ENCODE assay signal across 1 cellular context in genomic region chr14:34982421-34983147, GRCh38.
TF ChIP-seq lines count a peak whose summit lies in the region.

SRP54 (plus strand) TSS chr14:34982992; CDS start chr14:34996710, 13,718 bp downstream.

TF ChIP-seq in K562, 482 proteins besides CTCF, POLR2A, EP300 and RAD21 (continued from another document and continues in another):
- TF ChIP-seq, protein P1, sequence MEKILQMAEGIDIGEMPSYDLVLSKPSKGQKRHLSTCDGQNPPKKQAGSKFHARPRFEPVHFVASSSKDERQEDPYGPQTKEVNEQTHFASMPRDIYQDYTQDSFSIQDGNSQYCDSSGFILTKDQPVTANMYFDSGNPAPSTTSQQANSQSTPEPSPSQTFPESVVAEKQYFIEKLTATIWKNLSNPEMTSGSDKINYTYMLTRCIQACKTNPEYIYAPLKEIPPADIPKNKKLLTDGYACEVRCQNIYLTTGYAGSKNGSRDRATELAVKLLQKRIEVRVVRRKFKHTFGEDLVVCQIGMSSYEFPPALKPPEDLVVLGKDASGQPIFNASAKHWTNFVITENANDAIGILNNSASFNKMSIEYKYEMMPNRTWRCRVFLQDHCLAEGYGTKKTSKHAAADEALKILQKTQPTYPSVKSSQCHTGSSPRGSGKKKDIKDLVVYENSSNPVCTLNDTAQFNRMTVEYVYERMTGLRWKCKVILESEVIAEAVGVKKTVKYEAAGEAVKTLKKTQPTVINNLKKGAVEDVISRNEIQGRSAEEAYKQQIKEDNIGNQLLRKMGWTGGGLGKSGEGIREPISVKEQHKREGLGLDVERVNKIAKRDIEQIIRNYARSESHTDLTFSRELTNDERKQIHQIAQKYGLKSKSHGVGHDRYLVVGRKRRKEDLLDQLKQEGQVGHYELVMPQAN (IDR thresholded peaks at IDR 0.05; ENCODE audit: borderline replicate concordance): peak; percentile 89
- TF ChIP-seq MXI1 (IDR thresholded peaks at IDR 0.05; ENCODE audit: low read depth, low read length) (peak; percentile 81; the same call in 1 of the 2 replicates), ESRRA (IDR thresholded peaks at IDR 0.05; ENCODE audit: borderline replicate concordance, low read depth) (0 out of 2 replicates have a peak, but pooled peaks have one; percentile 18), ZNF384 (IDR thresholded peaks at IDR 0.05; ENCODE audit: low read depth, low read length) (peak; percentile 13; the same call in 1 of the 2 replicates), RBFOX2 (IDR thresholded peaks at IDR 0.05; ENCODE audit: low read depth, low read length) (peak; percentile 83), EGR1 (conservative IDR thresholded peaks at IDR 0.05) (peak; percentile 66), CXXC5 (CRISPR knock-in tag; IDR thresholded peaks at IDR 0.05) (peak; percentile 81), FOXK1 (CRISPR knock-in tag; IDR thresholded peaks at IDR 0.05; ENCODE audit: borderline replicate concordance) (peak; percentile 60; the same call in 1 of the 2 replicates), MYC (IDR thresholded peaks at IDR 0.05; ENCODE audit: low read depth, low read length) (peak; percentile 87), MYC (CRISPR knock-in tag; IDR thresholded peaks at IDR 0.05; ENCODE audit: borderline replicate concordance, low read depth) (no peak), ZNF23 (CRISPR knock-in tag; IDR thresholded peaks at IDR 0.05) (no peak), MAFK (IDR thresholded peaks at IDR 0.05; ENCODE audit: low read length) (no peak), KDM5B (IDR thresholded peaks at IDR 0.05; ENCODE audit: insufficient replicate concordance, low read depth, low read length) (peak; percentile 90), MTA3 (IDR thresholded peaks at IDR 0.05; ENCODE audit: borderline replicate concordance) (peak; percentile 40; the same call in 1 of the 2 replicates), MLX (CRISPR knock-in tag; conservative IDR thresholded peaks at IDR 0.05) (no peak), BHLHE40 (IDR thresholded peaks at IDR 0.05; ENCODE audit: low read length) (peak; percentile 100), TFAP4 (CRISPR knock-in tag; IDR thresholded peaks at IDR 0.05; ENCODE audit: borderline replicate concordance) (peak; percentile 97), POLR2H (tag; IDR thresholded peaks at IDR 0.05; ENCODE audit: low read depth) (peak; percentile 73), PHF21A (IDR thresholded peaks at IDR 0.05; ENCODE audit: borderline replicate concordance, low read depth) (no peak), ETS2 (tag; IDR thresholded peaks at IDR 0.05; ENCODE audit: borderline replicate concordance, poor library complexity, severe bottlenecking) (no peak), ATF7 (IDR thresholded peaks at IDR 0.05) (peak; percentile 84), KLF1 (tag; IDR thresholded peaks at IDR 0.05) (0 out of 2 replicates have a peak, but pooled peaks have one; percentile 24), ADNP (tag; IDR thresholded peaks at IDR 0.05) (no peak), NCOA2 (IDR thresholded peaks at IDR 0.05; ENCODE audit: partially characterized antibody in 2 of 2) (no peak), ZHX1 (conservative IDR thresholded peaks at IDR 0.05; ENCODE audit: low read length) (no peak), ZFP1 (CRISPR knock-in tag; IDR thresholded peaks at IDR 0.05) (no peak), HDAC3 (IDR thresholded peaks at IDR 0.05; ENCODE audit: borderline replicate concordance, partially characterized antibody) (peak; percentile 56), WHSC1 (IDR thresholded peaks at IDR 0.05; ENCODE audit: low read length) (no peak), ZFX (CRISPR knock-in tag; IDR thresholded peaks at IDR 0.05) (peak; percentile 75), SMAD3 (CRISPR knock-in tag; conservative IDR thresholded peaks at IDR 0.05) (no peak), FOXJ2 (tag; IDR thresholded peaks at IDR 0.05) (peak; percentile 43; the same call in 1 of the 2 replicates), CLOCK (CRISPR knock-in tag; IDR thresholded peaks at IDR 0.05; ENCODE audit: borderline replicate concordance) (peak; percentile 37; the same call in 1 of the 2 replicates), MTA2 (IDR thresholded peaks at IDR 0.05; ENCODE audit: low read depth) (peak; percentile 28; the same call in 1 of the 2 replicates), PPARD (CRISPR knock-in tag; IDR thresholded peaks at IDR 0.05) (no peak), PREB (CRISPR knock-in tag; IDR thresholded peaks at IDR 0.05) (no peak), XRCC5 (IDR thresholded peaks at IDR 0.05; ENCODE audit: low read depth, low read length) (peak; percentile 9; the same call in 1 of the 2 replicates), ARID2 (IDR thresholded peaks at IDR 0.05) (no peak), MEF2A (IDR thresholded peaks at IDR 0.05; ENCODE audit: control insufficient read depth, low read depth, low read length) (no peak), MCM5 (IDR thresholded peaks at IDR 0.05; ENCODE audit: low read depth) (no peak), NFRKB (IDR thresholded peaks at IDR 0.05; ENCODE audit: low read depth) (peak; percentile 73; the same call in 1 of the 2 replicates), ZNF282 (CRISPR knock-in tag; IDR thresholded peaks at IDR 0.05) (no peak)
- TF ChIP-seq, protein P2, sequence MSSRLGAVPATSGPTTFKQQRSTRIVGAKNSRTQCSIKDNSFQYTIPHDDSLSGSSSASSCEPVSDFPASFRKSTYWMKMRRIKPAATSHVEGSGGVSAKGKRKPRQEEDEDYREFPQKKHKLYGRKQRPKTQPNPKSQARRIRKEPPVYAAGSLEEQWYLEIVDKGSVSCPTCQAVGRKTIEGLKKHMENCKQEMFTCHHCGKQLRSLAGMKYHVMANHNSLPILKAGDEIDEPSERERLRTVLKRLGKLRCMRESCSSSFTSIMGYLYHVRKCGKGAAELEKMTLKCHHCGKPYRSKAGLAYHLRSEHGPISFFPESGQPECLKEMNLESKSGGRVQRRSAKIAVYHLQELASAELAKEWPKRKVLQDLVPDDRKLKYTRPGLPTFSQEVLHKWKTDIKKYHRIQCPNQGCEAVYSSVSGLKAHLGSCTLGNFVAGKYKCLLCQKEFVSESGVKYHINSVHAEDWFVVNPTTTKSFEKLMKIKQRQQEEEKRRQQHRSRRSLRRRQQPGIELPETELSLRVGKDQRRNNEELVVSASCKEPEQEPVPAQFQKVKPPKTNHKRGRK (tag; IDR thresholded peaks at IDR 0.05): no peak
- TF ChIP-seq, protein P3, sequence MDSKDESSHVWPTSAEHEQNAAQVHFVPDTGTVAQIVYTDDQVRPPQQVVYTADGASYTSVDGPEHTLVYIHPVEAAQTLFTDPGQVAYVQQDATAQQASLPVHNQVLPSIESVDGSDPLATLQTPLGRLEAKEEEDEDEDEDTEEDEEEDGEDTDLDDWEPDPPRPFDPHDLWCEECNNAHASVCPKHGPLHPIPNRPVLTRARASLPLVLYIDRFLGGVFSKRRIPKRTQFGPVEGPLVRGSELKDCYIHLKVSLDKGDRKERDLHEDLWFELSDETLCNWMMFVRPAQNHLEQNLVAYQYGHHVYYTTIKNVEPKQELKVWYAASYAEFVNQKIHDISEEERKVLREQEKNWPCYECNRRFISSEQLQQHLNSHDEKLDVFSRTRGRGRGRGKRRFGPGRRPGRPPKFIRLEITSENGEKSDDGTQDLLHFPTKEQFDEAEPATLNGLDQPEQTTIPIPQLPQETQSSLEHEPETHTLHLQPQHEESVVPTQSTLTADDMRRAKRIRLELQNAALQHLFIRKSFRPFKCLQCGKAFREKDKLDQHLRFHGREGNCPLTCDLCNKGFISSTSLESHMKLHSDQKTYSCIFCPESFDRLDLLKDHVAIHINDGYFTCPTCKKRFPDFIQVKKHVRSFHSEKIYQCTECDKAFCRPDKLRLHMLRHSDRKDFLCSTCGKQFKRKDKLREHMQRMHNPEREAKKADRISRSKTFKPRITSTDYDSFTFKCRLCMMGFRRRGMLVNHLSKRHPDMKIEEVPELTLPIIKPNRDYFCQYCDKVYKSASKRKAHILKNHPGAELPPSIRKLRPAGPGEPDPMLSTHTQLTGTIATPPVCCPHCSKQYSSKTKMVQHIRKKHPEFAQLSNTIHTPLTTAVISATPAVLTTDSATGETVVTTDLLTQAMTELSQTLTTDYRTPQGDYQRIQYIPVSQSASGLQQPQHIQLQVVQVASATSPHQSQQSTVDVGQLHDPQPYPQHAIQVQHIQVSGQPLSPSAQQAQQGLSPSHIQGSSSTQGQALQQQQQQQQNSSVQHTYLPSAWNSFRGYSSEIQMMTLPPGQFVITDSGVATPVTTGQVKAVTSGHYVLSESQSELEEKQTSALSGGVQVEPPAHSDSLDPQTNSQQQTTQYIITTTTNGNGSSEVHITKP (IDR thresholded peaks at IDR 0.05; ENCODE audit: partially characterized antibody): peak; percentile 7
- TF ChIP-seq, protein P4, sequence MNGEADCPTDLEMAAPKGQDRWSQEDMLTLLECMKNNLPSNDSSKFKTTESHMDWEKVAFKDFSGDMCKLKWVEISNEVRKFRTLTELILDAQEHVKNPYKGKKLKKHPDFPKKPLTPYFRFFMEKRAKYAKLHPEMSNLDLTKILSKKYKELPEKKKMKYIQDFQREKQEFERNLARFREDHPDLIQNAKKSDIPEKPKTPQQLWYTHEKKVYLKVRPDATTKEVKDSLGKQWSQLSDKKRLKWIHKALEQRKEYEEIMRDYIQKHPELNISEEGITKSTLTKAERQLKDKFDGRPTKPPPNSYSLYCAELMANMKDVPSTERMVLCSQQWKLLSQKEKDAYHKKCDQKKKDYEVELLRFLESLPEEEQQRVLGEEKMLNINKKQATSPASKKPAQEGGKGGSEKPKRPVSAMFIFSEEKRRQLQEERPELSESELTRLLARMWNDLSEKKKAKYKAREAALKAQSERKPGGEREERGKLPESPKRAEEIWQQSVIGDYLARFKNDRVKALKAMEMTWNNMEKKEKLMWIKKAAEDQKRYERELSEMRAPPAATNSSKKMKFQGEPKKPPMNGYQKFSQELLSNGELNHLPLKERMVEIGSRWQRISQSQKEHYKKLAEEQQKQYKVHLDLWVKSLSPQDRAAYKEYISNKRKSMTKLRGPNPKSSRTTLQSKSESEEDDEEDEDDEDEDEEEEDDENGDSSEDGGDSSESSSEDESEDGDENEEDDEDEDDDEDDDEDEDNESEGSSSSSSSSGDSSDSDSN (IDR thresholded peaks at IDR 0.05; ENCODE audit: borderline replicate concordance in 1 of 2, low read depth in 2 of 2, low read length in 2 of 2): peak; percentile 37 to 88; a peak in 1 of 4 replicates
- TF ChIP-seq, protein P5, sequence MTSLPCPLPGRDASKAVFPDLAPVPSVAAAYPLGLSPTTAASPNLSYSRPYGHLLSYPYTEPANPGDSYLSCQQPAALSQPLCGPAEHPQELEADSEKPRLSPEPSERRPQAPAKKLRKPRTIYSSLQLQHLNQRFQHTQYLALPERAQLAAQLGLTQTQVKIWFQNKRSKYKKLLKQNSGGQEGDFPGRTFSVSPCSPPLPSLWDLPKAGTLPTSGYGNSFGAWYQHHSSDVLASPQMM (CRISPR knock-in tag; IDR thresholded peaks at IDR 0.05): no peak
